In the genomic region with DNA sequence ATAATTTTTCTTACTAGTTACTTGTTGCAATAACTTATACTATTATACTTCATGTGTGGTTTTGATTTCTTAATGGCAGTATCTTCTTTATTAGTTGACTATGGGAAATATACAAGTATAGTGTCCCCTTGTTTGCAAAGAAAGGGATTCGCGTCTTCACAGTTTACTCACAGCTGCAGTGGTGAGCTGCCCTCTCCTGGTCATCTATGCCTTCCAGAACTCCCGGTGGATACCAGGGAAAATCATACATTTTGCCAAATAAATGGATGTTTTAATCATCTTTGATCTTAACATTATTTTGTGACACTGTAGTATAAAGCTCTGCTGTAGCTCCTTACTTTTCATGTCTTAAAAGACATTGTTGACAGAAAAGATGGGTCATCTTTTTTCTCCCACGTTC, we compare ENCODE assay signal across 10 cellular contexts.
DNase-seq lines count a peak whose midpoint lies in the region; ATAC-seq, FAIRE-seq and TF ChIP-seq lines count a peak whose summit lies in the region.
"Had no signal": no experiment of that assay in that cellular context is flagged by ENCODE, and none has a peak within 500 bp of the region (broad histone marks: within the 10 kb centered on the region; RNA-seq: fewer than 3 reads in every experiment).

No MANE protein-coding gene starts in this region.

- POLR2A ChIA-PET in OCI-LY7 (lab: Charles Lee), result interaction anchor here (0.6 to 1.1 kb wide), 2 partner anchors 10 to 646 kb away, joined by 3 read pairs; no protein-coding TSS in a partner anchor

- H3K9me3 ChIP-seq in OCI-LY7 (ENCODE audit: low read length) (no peaks in the 10 kb centered on the region), fibroblast of lung (ENCODE audit: control insufficient read depth, insufficient read depth, low read depth, low read length) (no peaks in the 10 kb centered on the region)
- H3K9me3 ChIP-seq: ovary, uterus had no signal

- H2AFZ ChIP-seq in OCI-LY7 (ENCODE audit: low read length) (no peak overlapping the region), fibroblast of lung (ENCODE audit: low read length) (no peak overlapping the region)

- CTCF ChIA-PET in OCI-LY7 (lab: Charles Lee; ENCODE audit: unreplicated experiment), result no interaction called here

- no peaks in the 10 kb centered on the region for H4K20me1 ChIP-seq in OCI-LY7 (ENCODE audit: insufficient read depth, low read length)
- H4K20me1 ChIP-seq in fibroblast of lung (ENCODE audit: control insufficient read depth, extremely low read depth, insufficient read depth, low read length), result no peaks in the 10 kb centered on the region

- no peaks in the 10 kb centered on the region for H3K9me2 ChIP-seq in OCI-LY7 (ENCODE audit: insufficient read depth, low read length)

- no peaks in the 10 kb centered on the region for H3K27me3 ChIP-seq in fibroblast of lung (ENCODE audit: control insufficient read depth, insufficient read depth, low read length)
- H3K27me3 ChIP-seq: ovary, uterus had no signal

- DNase-seq in NCI-H1092 treated with DMSO at 0.1 percent for 48 hours (lab: John Stamatoyannopoulos, UW), result peak; percentile 15
- no peak for DNase-seq in NCI-H1092 (lab: John Stamatoyannopoulos, UW)
- no peak for DNase-seq in OCI-LY7 (ENCODE audit: low spot score)
- peak; percentile 30 to 65 for DNase-seq in fibroblast of lung (ENCODE audit: low read depth in 2 of 2)
- peak; percentile 3 for DNase-seq in putamen (ENCODE audit: low spot score)
- no peak for DNase-seq in urothelium cell line (ENCODE audit: low spot score)
- DNase-seq in DMS114 treated with DMSO at 0.1 percent for 48 hours (lab: John Stamatoyannopoulos, UW; ENCODE audit: unreplicated experiment), result no peak
- DNase-seq: ovary, uterus had no signal

- intact Hi-C loops in OCI-LY7 (cut with micrococcal nuclease; ENCODE audit: unreplicated experiment), result no loop called here

- H3K9ac ChIP-seq in fibroblast of lung (ENCODE audit: insufficient read depth, low read length), result no peak overlapping the region

- peaks cover 29% of the 10 kb centered on the region for H3K4me1 ChIP-seq in OCI-LY7 (ENCODE audit: insufficient read depth, low read length, poor library complexity, severe bottlenecking)
- no peaks in the 10 kb centered on the region for H3K4me1 ChIP-seq in fibroblast of lung (ENCODE audit: control insufficient read depth, extremely low read depth, insufficient read depth, low read length)
- H3K4me1 ChIP-seq: uterus had no signal

- peaks cover 56% of the 10 kb centered on the region for H3K36me3 ChIP-seq in OCI-LY7 (ENCODE audit: insufficient read depth, low read length)
- no peaks in the 10 kb centered on the region for H3K36me3 ChIP-seq in fibroblast of lung (ENCODE audit: control insufficient read depth, insufficient read depth, low read length)
- H3K36me3 ChIP-seq: ovary, uterus had no signal

- peaks cover 62% of the 10 kb centered on the region; the same call in 1 of the 2 replicates for H3K79me2 ChIP-seq in OCI-LY7 (ENCODE audit: insufficient read depth, low read depth, low read length)
- no peaks in the 10 kb centered on the region for H3K79me2 ChIP-seq in fibroblast of lung (ENCODE audit: control insufficient read depth, insufficient read depth, low read length)

- H3K4me3 ChIP-seq in OCI-LY7 (ENCODE audit: low read depth, low read length, poor library complexity, severe bottlenecking) (no peak overlapping the region), fibroblast of lung (replicated peaks in 1 of 4; ENCODE audit: control extremely low read depth in 1 of 4, insufficient read depth in 1 of 4, low read depth in 3 of 4, low read length in 4 of 4) (no peak overlapping the region)
- H3K4me3 ChIP-seq: ovary, uterus had no signal

- no peak for FAIRE-seq in urothelium cell line (lab: Jason Lieb, UNC)

- no peak overlapping the region for H3K27ac ChIP-seq in OCI-LY7 (ENCODE audit: low read depth, low read length, poor library complexity, severe bottlenecking)
- H3K27ac ChIP-seq in fibroblast of lung (ENCODE audit: insufficient read depth, low read length), result no peak overlapping the region
- H3K27ac ChIP-seq: ovary, uterus had no signal

- ATAC-seq in GM18519 (IDR thresholded peaks at IDR 0.05; ENCODE audit: low FRiP score, unreplicated experiment), result no peak

- TF ChIP-seq CTCF in OCI-LY7 (conservative IDR thresholded peaks at IDR 0.05; ENCODE audit: low read length), result peak; percentile 70
- peak; percentile 55 to 75 for TF ChIP-seq CTCF in fibroblast of lung (conservative IDR thresholded peaks at IDR 0.05 in 1 of 2, IDR thresholded peaks at IDR 0.05 in 1 of 2; ENCODE audit: low read depth in 1 of 2, low read length in 2 of 2)

- BruUV-seq in OCI-LY7 (replicated peaks; lab: Mats Ljungman, UMichigan), result no TSS peak

- H3K4me2 ChIP-seq in OCI-LY7 (ENCODE audit: low read length), result no peak overlapping the region
- H3K4me2 ChIP-seq in fibroblast of lung (ENCODE audit: extremely low read depth, insufficient read depth, low read length), result no peak overlapping the region

Comparison
In these comparisons a context has a peak if more than half of its experiments do, and no peak if none do; other contexts are left out.
1. DNase-seq: peak in NCI-H1092 treated with DMSO at 0.1 percent for 48 hours (single experiment), fibroblast of lung (2 of 2) and putamen (single experiment); none in NCI-H1092 (single experiment), OCI-LY7 (single experiment), urothelium cell line (single experiment) and DMS114 treated with DMSO at 0.1 percent for 48 hours (single experiment).